In the genomic region with DNA sequence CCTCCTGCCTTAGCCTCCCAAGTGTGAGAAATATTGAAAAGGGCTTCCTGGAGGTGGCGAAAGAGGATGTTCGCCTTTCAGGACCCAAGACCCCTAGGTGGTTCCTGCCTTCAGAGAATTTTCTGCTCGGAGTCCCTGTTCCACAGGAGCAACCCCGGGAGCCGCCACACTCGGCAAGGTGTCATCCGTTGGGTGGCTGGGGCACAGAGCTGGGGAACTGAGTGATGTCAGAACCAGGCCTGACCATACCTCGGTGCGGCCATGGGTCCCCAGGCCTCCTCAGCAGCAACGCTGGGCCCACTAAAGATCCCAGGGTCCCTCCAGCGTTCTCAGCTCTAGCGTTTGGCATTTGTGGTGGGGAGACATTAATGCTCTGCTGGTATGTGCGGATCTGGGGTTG, we compare ENCODE assay signal across 1 cellular context.
TF ChIP-seq lines count a peak whose summit lies in the region.

No MANE protein-coding gene starts in this region.

TF ChIP-seq in IMR-90, 13 proteins besides CTCF, POLR2A, EP300 and RAD21:
- TF ChIP-seq BHLHE40 (IDR thresholded peaks at IDR 0.05; ENCODE audit: low read depth, low read length) (no peak), FOS (IDR thresholded peaks at IDR 0.05; ENCODE audit: low read depth, low read length) (no peak), SMC3 (IDR thresholded peaks at IDR 0.05; ENCODE audit: low read depth, low read length) (no peak), CHD1 (IDR thresholded peaks at IDR 0.05; ENCODE audit: low read depth, low read length) (no peak), MAFK (IDR thresholded peaks at IDR 0.05; ENCODE audit: low read depth, low read length) (no peak), MAZ (IDR thresholded peaks at IDR 0.05; ENCODE audit: borderline replicate concordance, low read depth, low read length) (no peak), RCOR1 (IDR thresholded peaks at IDR 0.05; ENCODE audit: insufficient replicate concordance, low read length) (no peak), RFX5 (IDR thresholded peaks at IDR 0.05; ENCODE audit: low read depth, low read length) (no peak), NFE2L2 (IDR thresholded peaks at IDR 0.05; ENCODE audit: low read depth, low read length) (no peak)
- TF ChIP-seq, protein P1, sequence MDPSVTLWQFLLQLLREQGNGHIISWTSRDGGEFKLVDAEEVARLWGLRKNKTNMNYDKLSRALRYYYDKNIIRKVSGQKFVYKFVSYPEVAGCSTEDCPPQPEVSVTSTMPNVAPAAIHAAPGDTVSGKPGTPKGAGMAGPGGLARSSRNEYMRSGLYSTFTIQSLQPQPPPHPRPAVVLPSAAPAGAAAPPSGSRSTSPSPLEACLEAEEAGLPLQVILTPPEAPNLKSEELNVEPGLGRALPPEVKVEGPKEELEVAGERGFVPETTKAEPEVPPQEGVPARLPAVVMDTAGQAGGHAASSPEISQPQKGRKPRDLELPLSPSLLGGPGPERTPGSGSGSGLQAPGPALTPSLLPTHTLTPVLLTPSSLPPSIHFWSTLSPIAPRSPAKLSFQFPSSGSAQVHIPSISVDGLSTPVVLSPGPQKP (IDR thresholded peaks at IDR 0.05; ENCODE audit: borderline replicate concordance, low read depth, low read length) = no peak
- TF ChIP-seq, protein P2, sequence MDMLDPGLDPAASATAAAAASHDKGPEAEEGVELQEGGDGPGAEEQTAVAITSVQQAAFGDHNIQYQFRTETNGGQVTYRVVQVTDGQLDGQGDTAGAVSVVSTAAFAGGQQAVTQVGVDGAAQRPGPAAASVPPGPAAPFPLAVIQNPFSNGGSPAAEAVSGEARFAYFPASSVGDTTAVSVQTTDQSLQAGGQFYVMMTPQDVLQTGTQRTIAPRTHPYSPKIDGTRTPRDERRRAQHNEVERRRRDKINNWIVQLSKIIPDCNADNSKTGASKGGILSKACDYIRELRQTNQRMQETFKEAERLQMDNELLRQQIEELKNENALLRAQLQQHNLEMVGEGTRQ (IDR thresholded peaks at IDR 0.05; ENCODE audit: low read depth, low read length) = no peak
TF ChIP-seq in IMR-90: peak in this region for 0.
